ENCODE assay signal across 10 cellular contexts in the genomic region with DNA sequence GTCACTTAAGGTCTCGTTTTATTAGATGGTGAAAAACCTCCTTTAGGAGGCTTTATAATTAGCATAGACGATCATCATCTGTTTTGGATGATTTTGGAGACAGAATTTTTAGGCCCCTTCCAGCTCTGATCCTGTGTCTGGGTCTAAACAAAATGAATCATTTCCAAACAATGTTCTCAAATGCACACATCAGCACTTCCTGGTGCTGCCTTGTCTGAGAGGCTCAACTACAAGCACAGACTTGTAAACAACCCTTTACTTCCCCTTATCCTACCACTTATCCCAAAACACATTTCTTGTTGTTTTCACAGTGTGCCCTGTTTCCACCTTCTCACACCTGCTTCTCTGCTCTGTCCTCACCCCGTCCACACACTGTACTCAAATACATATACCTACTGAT.
DNase-seq lines count a peak whose midpoint lies in the region; ATAC-seq and TF ChIP-seq lines count a peak whose summit lies in the region.
"Had no signal": no experiment of that assay in that cellular context is flagged by ENCODE, and none has a peak within 500 bp of the region (broad histone marks: within the 10 kb centered on the region; RNA-seq: fewer than 3 reads in every experiment).

No MANE protein-coding gene starts in this region.

- no peaks in the 10 kb centered on the region for H3K4me1 ChIP-seq in GM23338 (ENCODE audit: insufficient read depth)
- no peaks in the 10 kb centered on the region for H3K4me1 ChIP-seq in CD8-positive, alpha-beta T cell (ENCODE audit: insufficient read depth, low read length)
- H3K4me1 ChIP-seq: psoas muscle had no signal

- no peak overlapping the region for H3K4me2 ChIP-seq in GM23338

- H3K27me3 Mint-ChIP-seq in GM23338 (ENCODE audit: insufficient read depth, low read depth, poor library complexity): peaks cover 2% of the 10 kb centered on the region
- H3K27me3 Mint-ChIP-seq in CD8-positive, alpha-beta T cell (ENCODE audit: low read depth): no peaks in the 10 kb centered on the region

- POLR2A ChIA-PET in CD8-positive, alpha-beta T cell (lab: Charles Lee): no interaction called here

- no peaks in the 10 kb centered on the region for H3F3A ChIP-seq in GM23338 (replicated peaks; ENCODE audit: low read depth)

- H3K9me3 ChIP-seq in CD8-positive, alpha-beta T cell (ENCODE audit: low read length): no peaks in the 10 kb centered on the region
- H3K9me3 ChIP-seq: psoas muscle had no signal

- no peaks in the 10 kb centered on the region for H3K36me3 Mint-ChIP-seq in GM23338 (ENCODE audit: low read depth)
- no peaks in the 10 kb centered on the region for H3K36me3 Mint-ChIP-seq in CD8-positive, alpha-beta T cell

- H3K27ac Mint-ChIP-seq in GM23338: peak overlapping the region; percentile 30; the same call in 1 of the 2 replicates
- no peak overlapping the region for H3K27ac Mint-ChIP-seq in CD8-positive, alpha-beta T cell

- no peak for TF ChIP-seq CTCF in GM23338 (conservative IDR thresholded peaks at IDR 0.05; ENCODE audit: low read depth in 2 of 2)
- TF ChIP-seq CTCF in fibroblast of pulmonary artery (IDR thresholded peaks at IDR 0.05; ENCODE audit: low read length, missing control alignments): no peak
- TF ChIP-seq CTCF in CD8-positive, alpha-beta T cell (IDR thresholded peaks at IDR 0.05): no peak

- DNase-seq in GM23338 (ENCODE audit: low spot score) (no peak), fibroblast of pulmonary artery (ENCODE audit: low read depth) (peak; percentile 77), renal cortical epithelial cell (ENCODE audit: low read depth) (peak; percentile 32)
- DNase-seq in CD8-positive, alpha-beta T cell: no peak
- DNase-seq: NCI-H2171, psoas muscle had no signal

- ATAC-seq in GM23338: no peak
- ATAC-seq in SK-N-SH treated with all-trans-retinoic acid at 6 μM for 48 hours: peak; percentile 83
- ATAC-seq in GM18517 (IDR thresholded peaks at IDR 0.05; ENCODE audit: unreplicated experiment): no peak
- ATAC-seq in HG02763 (IDR thresholded peaks at IDR 0.05; ENCODE audit: unreplicated experiment): no peak
- ATAC-seq in GM21390 (IDR thresholded peaks at IDR 0.05; ENCODE audit: unreplicated experiment): no peak
- no peak for ATAC-seq in CD8-positive, alpha-beta T cell
- ATAC-seq: psoas muscle had no signal

- H3K79me2 ChIP-seq in GM23338 (replicated peaks; ENCODE audit: insufficient read depth): no peaks in the 10 kb centered on the region

- H3K36me3 ChIP-seq in GM23338 (ENCODE audit: insufficient read depth): no peaks in the 10 kb centered on the region
- no peaks in the 10 kb centered on the region for H3K36me3 ChIP-seq in CD8-positive, alpha-beta T cell (ENCODE audit: insufficient read depth, low read length)

- no peaks in the 10 kb centered on the region for H3K4me1 Mint-ChIP-seq in GM23338
- H3K4me1 Mint-ChIP-seq in CD8-positive, alpha-beta T cell (ENCODE audit: low read depth): no peaks in the 10 kb centered on the region

- no peaks in the 10 kb centered on the region for H3K27me3 ChIP-seq in GM23338 (ENCODE audit: insufficient read depth)
- H3K27me3 ChIP-seq in CD8-positive, alpha-beta T cell (ENCODE audit: insufficient read depth, low read length): no peaks in the 10 kb centered on the region

- intact Hi-C loops in CD8-positive, alpha-beta T cell (cut with DNase I, micrococcal nuclease): no loop called here

- peak overlapping the region; percentile 91; the same call in 1 of the 2 replicates for H2AFZ ChIP-seq in GM23338

- H3K9me2 ChIP-seq in GM23338 (ENCODE audit: insufficient read depth): peaks cover 4% of the 10 kb centered on the region; the same call in 1 of the 2 replicates

- H4K20me1 ChIP-seq in GM23338 (replicated peaks; ENCODE audit: insufficient read depth): no peaks in the 10 kb centered on the region

- H3K4me3 ChIP-seq in GM23338 (no peak overlapping the region), fibroblast of pulmonary artery (replicated peaks; ENCODE audit: low read depth, low read length) (no peak overlapping the region)
- H3K4me3 ChIP-seq in CD8-positive, alpha-beta T cell (ENCODE audit: low read depth, low read length): no peak overlapping the region
- H3K4me3 ChIP-seq: psoas muscle had no signal

- H3K4me3 Mint-ChIP-seq in GM23338: no peak overlapping the region
- no peak overlapping the region for H3K4me3 Mint-ChIP-seq in CD8-positive, alpha-beta T cell

- H3K9me3 Mint-ChIP-seq in GM23338: no peaks in the 10 kb centered on the region
- H3K9me3 Mint-ChIP-seq in CD8-positive, alpha-beta T cell: no peaks in the 10 kb centered on the region

- CTCF ChIA-PET in CD8-positive, alpha-beta T cell (lab: Charles Lee): interaction anchor here (0.6 kb wide), 1 partner anchor 10 kb away, joined by 3 read pairs; no protein-coding TSS in a partner anchor

- H3K27ac ChIP-seq in GM23338 (ENCODE audit: low read depth): no peak overlapping the region
- H3K27ac ChIP-seq in CD8-positive, alpha-beta T cell (ENCODE audit: low read depth, low read length): no peak overlapping the region
- H3K27ac ChIP-seq: psoas muscle had no signal

TF ChIP-seq in GM23338, 12 proteins besides CTCF, POLR2A, EP300 and RAD21 (continues in another document):
- TF ChIP-seq, protein P1, sequence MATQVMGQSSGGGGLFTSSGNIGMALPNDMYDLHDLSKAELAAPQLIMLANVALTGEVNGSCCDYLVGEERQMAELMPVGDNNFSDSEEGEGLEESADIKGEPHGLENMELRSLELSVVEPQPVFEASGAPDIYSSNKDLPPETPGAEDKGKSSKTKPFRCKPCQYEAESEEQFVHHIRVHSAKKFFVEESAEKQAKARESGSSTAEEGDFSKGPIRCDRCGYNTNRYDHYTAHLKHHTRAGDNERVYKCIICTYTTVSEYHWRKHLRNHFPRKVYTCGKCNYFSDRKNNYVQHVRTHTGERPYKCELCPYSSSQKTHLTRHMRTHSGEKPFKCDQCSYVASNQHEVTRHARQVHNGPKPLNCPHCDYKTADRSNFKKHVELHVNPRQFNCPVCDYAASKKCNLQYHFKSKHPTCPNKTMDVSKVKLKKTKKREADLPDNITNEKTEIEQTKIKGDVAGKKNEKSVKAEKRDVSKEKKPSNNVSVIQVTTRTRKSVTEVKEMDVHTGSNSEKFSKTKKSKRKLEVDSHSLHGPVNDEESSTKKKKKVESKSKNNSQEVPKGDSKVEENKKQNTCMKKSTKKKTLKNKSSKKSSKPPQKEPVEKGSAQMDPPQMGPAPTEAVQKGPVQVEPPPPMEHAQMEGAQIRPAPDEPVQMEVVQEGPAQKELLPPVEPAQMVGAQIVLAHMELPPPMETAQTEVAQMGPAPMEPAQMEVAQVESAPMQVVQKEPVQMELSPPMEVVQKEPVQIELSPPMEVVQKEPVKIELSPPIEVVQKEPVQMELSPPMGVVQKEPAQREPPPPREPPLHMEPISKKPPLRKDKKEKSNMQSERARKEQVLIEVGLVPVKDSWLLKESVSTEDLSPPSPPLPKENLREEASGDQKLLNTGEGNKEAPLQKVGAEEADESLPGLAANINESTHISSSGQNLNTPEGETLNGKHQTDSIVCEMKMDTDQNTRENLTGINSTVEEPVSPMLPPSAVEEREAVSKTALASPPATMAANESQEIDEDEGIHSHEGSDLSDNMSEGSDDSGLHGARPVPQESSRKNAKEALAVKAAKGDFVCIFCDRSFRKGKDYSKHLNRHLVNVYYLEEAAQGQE (IDR thresholded peaks at IDR 0.05; ENCODE audit: unreplicated experiment): no peak
- TF ChIP-seq CREB1 (CRISPR knock-in tag; IDR thresholded peaks at IDR 0.05; ENCODE audit: low read depth) (no peak), ZNF331 (CRISPR knock-in tag; IDR thresholded peaks at IDR 0.05; ENCODE audit: low read depth) (no peak), JUNB (IDR thresholded peaks at IDR 0.05; ENCODE audit: unreplicated experiment) (no peak), NANOG (IDR thresholded peaks at IDR 0.05; ENCODE audit: borderline replicate concordance) (no peak), POLR2AphosphoS5 (IDR thresholded peaks at IDR 0.05; ENCODE audit: low read depth) (no peak), ZNF114 (CRISPR knock-in tag; IDR thresholded peaks at IDR 0.05) (no peak), STAT1 (IDR thresholded peaks at IDR 0.05; ENCODE audit: unreplicated experiment) (no peak)

TF ChIP-seq in SK-N-SH treated with all-trans-retinoic acid at 6 μM for 48 hours, 23 proteins besides CTCF, POLR2A, EP300 and RAD21 (continues in another document):
- TF ChIP-seq GLIS3 (CRISPR knock-in tag; IDR thresholded peaks at IDR 0.05): no peak
- TF ChIP-seq, protein P2, sequence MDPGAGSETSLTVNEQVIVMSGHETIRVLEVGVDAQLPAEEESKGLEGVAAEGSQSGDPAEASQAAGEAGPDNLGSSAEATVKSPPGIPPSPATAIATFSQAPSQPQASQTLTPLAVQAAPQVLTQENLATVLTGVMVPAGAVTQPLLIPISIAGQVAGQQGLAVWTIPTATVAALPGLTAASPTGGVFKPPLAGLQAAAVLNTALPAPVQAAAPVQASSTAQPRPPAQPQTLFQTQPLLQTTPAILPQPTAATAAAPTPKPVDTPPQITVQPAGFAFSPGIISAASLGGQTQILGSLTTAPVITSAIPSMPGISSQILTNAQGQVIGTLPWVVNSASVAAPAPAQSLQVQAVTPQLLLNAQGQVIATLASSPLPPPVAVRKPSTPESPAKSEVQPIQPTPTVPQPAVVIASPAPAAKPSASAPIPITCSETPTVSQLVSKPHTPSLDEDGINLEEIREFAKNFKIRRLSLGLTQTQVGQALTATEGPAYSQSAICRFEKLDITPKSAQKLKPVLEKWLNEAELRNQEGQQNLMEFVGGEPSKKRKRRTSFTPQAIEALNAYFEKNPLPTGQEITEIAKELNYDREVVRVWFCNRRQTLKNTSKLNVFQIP (CRISPR knock-in tag; IDR thresholded peaks at IDR 0.05; ENCODE audit: borderline replicate concordance, low read depth): no peak
- no peak for TF ChIP-seq OSR1 (CRISPR knock-in tag; IDR thresholded peaks at IDR 0.05)
- no peak for TF ChIP-seq BACH2 (CRISPR knock-in tag; IDR thresholded peaks at IDR 0.05; ENCODE audit: borderline replicate concordance)
- TF ChIP-seq, protein P3, sequence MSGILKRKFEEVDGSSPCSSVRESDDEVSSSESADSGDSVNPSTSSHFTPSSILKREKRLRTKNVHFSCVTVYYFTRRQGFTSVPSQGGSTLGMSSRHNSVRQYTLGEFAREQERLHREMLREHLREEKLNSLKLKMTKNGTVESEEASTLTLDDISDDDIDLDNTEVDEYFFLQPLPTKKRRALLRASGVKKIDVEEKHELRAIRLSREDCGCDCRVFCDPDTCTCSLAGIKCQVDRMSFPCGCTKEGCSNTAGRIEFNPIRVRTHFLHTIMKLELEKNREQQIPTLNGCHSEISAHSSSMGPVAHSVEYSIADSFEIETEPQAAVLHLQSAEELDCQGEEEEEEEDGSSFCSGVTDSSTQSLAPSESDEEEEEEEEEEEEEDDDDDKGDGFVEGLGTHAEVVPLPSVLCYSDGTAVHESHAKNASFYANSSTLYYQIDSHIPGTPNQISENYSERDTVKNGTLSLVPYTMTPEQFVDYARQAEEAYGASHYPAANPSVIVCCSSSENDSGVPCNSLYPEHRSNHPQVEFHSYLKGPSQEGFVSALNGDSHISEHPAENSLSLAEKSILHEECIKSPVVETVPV (CRISPR knock-in tag; IDR thresholded peaks at IDR 0.05): no peak
- no peak for TF ChIP-seq CSDC2 (CRISPR knock-in tag; IDR thresholded peaks at IDR 0.05)
- no peak for TF ChIP-seq ARNTL (CRISPR knock-in tag; IDR thresholded peaks at IDR 0.05; ENCODE audit: borderline replicate concordance, low read depth)
- TF ChIP-seq TOX (CRISPR knock-in tag; IDR thresholded peaks at IDR 0.05; ENCODE audit: borderline replicate concordance): no peak
- TF ChIP-seq ZFP3 (CRISPR knock-in tag; IDR thresholded peaks at IDR 0.05): no peak

Comparison
In these comparisons a context has a peak if more than half of its experiments do, and no peak if none do; other contexts are left out.
1. DNase-seq: peak in fibroblast of pulmonary artery (single experiment) and renal cortical epithelial cell (single experiment); none in GM23338 (single experiment) and CD8-positive, alpha-beta T cell (0 of 7).